ENCODE assay signal across 8 cellular contexts in genomic region chr4:80266902-80267380, GRCh38. TPM values are rescaled to one million over a fixed set of nuclear protein-coding genes. Genes with fewer than 3 reads are reported as not detected.
A peak's percentile ranks its signal among the peaks of the same experiment; 100 is the strongest.
DNase-seq lines count a peak whose midpoint lies in the region; ATAC-seq, FAIRE-seq and TF ChIP-seq lines count a peak whose summit lies in the region.

No MANE protein-coding gene starts in this region.

- H3K9me3 ChIP-seq in Peyer's patch (no peaks in the 10 kb centered on the region), H1 (ENCODE audit: insufficient read depth in 2 of 2, low read depth in 1 of 2, low read length in 1 of 2) (no peaks in the 10 kb centered on the region)

- no peaks in the 10 kb centered on the region for H3K9me3 Mint-ChIP-seq in activated CD8-positive, alpha-beta memory T cell treated with anti-CD3 and anti-CD28 coated beads, Interleukin-2, amount 10 ng/mL, durations not matched to agents 7 days and 5 days (ENCODE audit: low read depth)
- H3K9me3 Mint-ChIP-seq in naive thymus-derived CD8-positive, alpha-beta T cell, result peaks cover 0 to 5% (median 0%) of the 10 kb centered on the region in 9 donors

- TF ChIP-seq EP300 in H1 (IDR thresholded peaks at IDR 0.05; ENCODE audit: borderline replicate concordance in 1 of 2, low read depth in 2 of 2, low read length in 2 of 2), result no peak

- TF ChIP-seq CTCF in Peyer's patch (IDR thresholded peaks at IDR 0.05) (no peak), H1 (IDR thresholded peaks at IDR 0.05; ENCODE audit: control extremely low read depth in 1 of 3, insufficient read depth in 1 of 3, low read depth in 1 of 3, low read length in 3 of 3) (no peak)

- peaks cover 9% of the 10 kb centered on the region; the same call in 1 of the 2 replicates for H3K23me2 ChIP-seq in H1 (ENCODE audit: low read depth, low read length)

- H3K27ac ChIP-seq in Peyer's patch (peak overlapping the region in 1 of 4 donors; percentile 76), H1 (ENCODE audit: low read depth, low read length) (no peak overlapping the region)

- no peaks in the 10 kb centered on the region for H3K36me3 Mint-ChIP-seq in activated CD8-positive, alpha-beta memory T cell treated with anti-CD3 and anti-CD28 coated beads, Interleukin-2, amount 10 ng/mL, durations not matched to agents 7 days and 5 days
- no peaks in the 10 kb centered on the region for H3K36me3 Mint-ChIP-seq in naive thymus-derived CD8-positive, alpha-beta T cell

- ATAC-seq in activated CD8-positive, alpha-beta memory T cell treated with anti-CD3 and anti-CD28 coated beads, Interleukin-2, amount 10 ng/mL, durations not matched to agents 7 days and 5 days, result peak; percentile 34
- ATAC-seq in naive thymus-derived CD8-positive, alpha-beta T cell, result peak; percentile 45 to 46
- no peak for ATAC-seq in GM21381 (IDR thresholded peaks at IDR 0.05; ENCODE audit: unreplicated experiment)

- POLR2A ChIA-PET in H1 (lab: Charles Lee; ENCODE audit: partially characterized antibody), result interaction anchor here (0.7 to 1.6 kb wide), 2 partner anchors 64 to 74 kb away, joined by 3 to 4 read pairs; no protein-coding TSS in a partner anchor
- POLR2A ChIA-PET in naive thymus-derived CD8-positive, alpha-beta T cell (lab: Charles Lee), result no interaction called here

- H3K27me3 ChIP-seq in Peyer's patch, result peaks cover 0 to 26% of the 10 kb centered on the region in 2 donors
- peaks cover 79 to 86% (median 82%) of the 10 kb centered on the region in 4 experiments for H3K27me3 ChIP-seq in H1 (replicated peaks in 1 of 4; ENCODE audit: control insufficient read depth in 3 of 4, extremely low read depth in 1 of 4, insufficient read depth in 3 of 4, low read length in 3 of 4)

- no peak overlapping the region for H3K27ac Mint-ChIP-seq in activated CD8-positive, alpha-beta memory T cell treated with anti-CD3 and anti-CD28 coated beads, Interleukin-2, amount 10 ng/mL, durations not matched to agents 7 days and 5 days
- peak overlapping the region in 1 of 10 donors; percentile 75 for H3K27ac Mint-ChIP-seq in naive thymus-derived CD8-positive, alpha-beta T cell

- H3K23ac ChIP-seq in H1 (ENCODE audit: insufficient read length), result no peak overlapping the region

- peak overlapping the region; percentile 85 to 92 for H3K4me2 ChIP-seq in H1 (ENCODE audit: insufficient read depth in 1 of 2, low read depth in 2 of 2, low read length in 2 of 2)

- H3K4me3 Mint-ChIP-seq in activated CD8-positive, alpha-beta memory T cell treated with anti-CD3 and anti-CD28 coated beads, Interleukin-2, amount 10 ng/mL, durations not matched to agents 7 days and 5 days, result peak overlapping the region; percentile 53
- peak overlapping the region; percentile 71 to 91 (median 84) for H3K4me3 Mint-ChIP-seq in naive thymus-derived CD8-positive, alpha-beta T cell

- H3K4me1 ChIP-seq in Peyer's patch, result peaks cover 0 to 11% (median 0%) of the 10 kb centered on the region in 4 donors
- H3K4me1 ChIP-seq in H1 (replicated peaks in 1 of 4; ENCODE audit: control insufficient read depth in 3 of 4, insufficient read depth in 4 of 4, low read length in 3 of 4), result peaks cover 0 to 28% (median 19%) of the 10 kb centered on the region in 4 experiments; a peak in 6 of 7 replicates

- peak overlapping the region; percentile 61; the same call in 1 of the 2 replicates for H2BK12ac ChIP-seq in H1 (ENCODE audit: low read depth, low read length)

- H2BK5ac ChIP-seq in H1 (ENCODE audit: low read depth, low read length), result no peak overlapping the region

- H3K18ac ChIP-seq in H1 (ENCODE audit: extremely low read depth, low read length), result no peak overlapping the region

- H2AK5ac ChIP-seq in H1 (ENCODE audit: low read depth, low read length), result no peak overlapping the region

- H4K8ac ChIP-seq in H1 (ENCODE audit: extremely low read depth, insufficient read depth, low read length), result no peak overlapping the region

- H2BK120ac ChIP-seq in H1 (replicated peaks; ENCODE audit: low read depth, low read length), result no peak overlapping the region

- H4K20me1 ChIP-seq in H1 (replicated peaks in 1 of 2; ENCODE audit: control insufficient read depth in 1 of 2, insufficient read depth in 2 of 2, low read length in 2 of 2), result peaks cover 14 to 26% of the 10 kb centered on the region in 2 experiments

- H3K14ac ChIP-seq in H1 (ENCODE audit: insufficient read length), result no peak overlapping the region

- no peak overlapping the region for H2BK20ac ChIP-seq in H1 (ENCODE audit: low read length)

- H2AFZ ChIP-seq in H1 (ENCODE audit: low read length), result no peak overlapping the region

- H3K36me3 ChIP-seq in Peyer's patch (no peaks in the 10 kb centered on the region), H1 (ENCODE audit: control insufficient read depth in 2 of 4, insufficient read depth in 4 of 4, low read length in 3 of 4) (no peaks in the 10 kb centered on the region; a peak in 1 of 8 replicates)

- TF ChIP-seq RAD21 in H1 (IDR thresholded peaks at IDR 0.05 in 1 of 2, conservative IDR thresholded peaks at IDR 0.05 in 1 of 2; ENCODE audit: low read depth in 2 of 2, low read length in 2 of 2), result no peak

- no peak overlapping the region for H2BK15ac ChIP-seq in H1 (ENCODE audit: low read length)

- CTCF ChIA-PET in activated CD8-positive, alpha-beta memory T cell treated with anti-CD3 and anti-CD28 coated beads, Interleukin-2, amount 10 ng/mL, durations not matched to agents 7 days and 5 days (lab: Charles Lee), result no interaction called here
- CTCF ChIA-PET in H1 (lab: Charles Lee; ENCODE audit: partially characterized antibody), result interaction anchor here (0.9 to 4.0 kb wide), 8 partner anchors 56 to 84 kb away, joined by 3 to 37 read pairs (median 8); partner anchors contain the start of gene CFAP299

- no peak overlapping the region for H3K56ac ChIP-seq in H1 (replicated peaks; ENCODE audit: insufficient read length, low read depth, low read length)

- peak overlapping the region; percentile 2 to 51 (median 28) for H3K4me3 ChIP-seq in Peyer's patch
- H3K4me3 ChIP-seq in H1 (ENCODE audit: extremely low read depth in 1 of 4, insufficient read depth in 2 of 4, low read depth in 3 of 4, low read length in 4 of 4), result peak overlapping the region; percentile 29 to 56 (median 40); a peak in 7 of 8 replicates

- H3K79me2 ChIP-seq in H1 (ENCODE audit: control insufficient read depth in 1 of 2, insufficient read depth in 2 of 2, low read length in 2 of 2), result no peaks in the 10 kb centered on the region

- H4K5ac ChIP-seq in H1 (ENCODE audit: insufficient read length, low read depth, low read length), result no peak overlapping the region

- H3K79me1 ChIP-seq in H1 (ENCODE audit: low read depth, low read length), result no peaks in the 10 kb centered on the region

- TF ChIP-seq POLR2A in Peyer's patch (IDR thresholded peaks at IDR 0.05), result no peak
- TF ChIP-seq POLR2A in H1 (IDR thresholded peaks at IDR 0.05; ENCODE audit: control extremely low read depth in 1 of 2, low read depth in 2 of 2, low read length in 2 of 2), result no peak

- WGBS in H1 (ENCODE audit: extremely low coverage in 1 of 2, insufficient coverage in 1 of 2, insufficient read length in 1 of 2, insufficient replicate concordance in 2 of 2, low coverage in 1 of 2, low lambda C conversion rate in 2 of 2, missing lambda C conversion rate in 1 of 2), 2 experiments, result 3% methylated on average over 25 of the region's 25 CpGs; no CpG with 5 or more reads in 1 of the 2 experiments

- DNase-seq in activated CD8-positive, alpha-beta memory T cell treated with anti-CD3 and anti-CD28 coated beads, Interleukin-2, amount 10 ng/mL, durations not matched to agents 7 days and 5 days, result no peak
- no peak for DNase-seq in activated CD8-positive, alpha-beta memory T cell treated with anti-CD3 and anti-CD28 coated beads, Interleukin-2, amount 50 U/mL, for 48 hours
- DNase-seq in Peyer's patch, result peak in 1 of 3 donors; percentile 46
- no peak for DNase-seq in H1 (ENCODE audit: low read depth in 1 of 2, low spot score in 2 of 2)
- DNase-seq in naive thymus-derived CD8-positive, alpha-beta T cell, result no peak
- no peak for DNase-seq in NCI-H2029 treated with DMSO at 0.1 percent for 48 hours (lab: John Stamatoyannopoulos, UW)
- no peak for DNase-seq in stimulated activated CD4-positive, alpha-beta T cell treated with anti-CD3 and anti-CD28 coated beads, Interleukin-1b, Interleukin-23, amount 100 ng/mL, for 48 hours

- H3K27me3 Mint-ChIP-seq in activated CD8-positive, alpha-beta memory T cell treated with anti-CD3 and anti-CD28 coated beads, Interleukin-2, amount 10 ng/mL, durations not matched to agents 7 days and 5 days, result peaks cover 91% of the 10 kb centered on the region
- peaks cover 59 to 88% (median 77%) of the 10 kb centered on the region in 5 donors for H3K27me3 Mint-ChIP-seq in naive thymus-derived CD8-positive, alpha-beta T cell

- H3K9ac ChIP-seq in H1 (replicated peaks in 1 of 4; ENCODE audit: extremely low read depth in 1 of 4, low read depth in 3 of 4, low read length in 3 of 4), result no peak overlapping the region

- H3K4me1 Mint-ChIP-seq in activated CD8-positive, alpha-beta memory T cell treated with anti-CD3 and anti-CD28 coated beads, Interleukin-2, amount 10 ng/mL, durations not matched to agents 7 days and 5 days, result peaks cover 20% of the 10 kb centered on the region
- H3K4me1 Mint-ChIP-seq in naive thymus-derived CD8-positive, alpha-beta T cell, result peaks cover 20 to 38% (median 29%) of the 10 kb centered on the region in 4 donors

- H4K91ac ChIP-seq in H1 (replicated peaks; ENCODE audit: insufficient read length, low read length), result no peak overlapping the region

- no peak for FAIRE-seq in H1 (lab: Jason Lieb, UNC)

- H3K4ac ChIP-seq in H1 (replicated peaks; ENCODE audit: insufficient read length, low read depth, low read length), result no peak overlapping the region

TF ChIP-seq in H1, 55 proteins besides CTCF, POLR2A, EP300 and RAD21 (continues in another document):
- TF ChIP-seq BCL11A (IDR thresholded peaks at IDR 0.05; ENCODE audit: low read depth in 2 of 2, low read length in 2 of 2), result no peak
- TF ChIP-seq SIRT6 (IDR thresholded peaks at IDR 0.05; ENCODE audit: low read length), result no peak
- no peak for TF ChIP-seq RFX5 (IDR thresholded peaks at IDR 0.05; ENCODE audit: borderline replicate concordance, low read depth, low read length)
- no peak for TF ChIP-seq BACH1 (IDR thresholded peaks at IDR 0.05; ENCODE audit: low read length)
- peak; percentile 84 for TF ChIP-seq SUZ12 (IDR thresholded peaks at IDR 0.05; ENCODE audit: low read length)

RNA-seq across cellular contexts. Expression of gene FGF5, which starts 0.5 kb away (rescaled TPM):
- total RNA-seq in activated CD8-positive, alpha-beta memory T cell treated with anti-CD3 and anti-CD28 coated beads, Interleukin-2, amount 10 ng/mL, durations not matched to agents 7 days and 5 days, result not detected
- not detected for total RNA-seq in Peyer's patch
- not detected in 2 replicates for total RNA-seq in H1 (2021; fragmentation: NEBNext Ultra II Directional; extraction: Animal tissue kit (Norgen Biotek cat#: 25700))
- polyA plus RNA-seq in H1 (2011; rRNA removed), result not detected in 2 replicates
- not detected for polyA plus RNA-seq in H1 (2011; cell fraction: cytosol; rRNA removed)
- polyA plus RNA-seq in H1 (2011; cell fraction: nucleus; rRNA removed), result not detected
- polyA plus RNA-seq in H1 (2012, experiment 1 of 2), result not detected in 4 replicates
- not detected for polyA plus RNA-seq in H1 (2012, experiment 2 of 2)
- polyA plus RNA-seq in H1 (2013, experiment 1 of 2), result not detected
- not detected for polyA plus RNA-seq in H1 (2013, experiment 2 of 2)
- polyA minus RNA-seq in H1 (2011; rRNA and poly(A)+ RNA removed), result not detected in 2 replicates
- polyA minus RNA-seq in H1 (2011; cell fraction: cytosol; rRNA and poly(A)+ RNA removed), result not detected
- not detected for polyA minus RNA-seq in H1 (2011; cell fraction: nucleus; rRNA and poly(A)+ RNA removed)
- total RNA-seq in naive thymus-derived CD8-positive, alpha-beta T cell, result not detected
- polyA plus RNA-seq in naive thymus-derived CD8-positive, alpha-beta T cell, result not detected
